In genomic region chr2:190182071-190182524, GRCh38 we compare ENCODE assay signal across 11 cellular contexts.
DNase-seq lines count a peak whose midpoint lies in the region; ATAC-seq and TF ChIP-seq lines count a peak whose summit lies in the region.
"Had no signal": no experiment of that assay in that cellular context is flagged by ENCODE, and none has a peak within 500 bp of the region (broad histone marks: within the 10 kb centered on the region; RNA-seq: fewer than 3 reads in every experiment).

No MANE protein-coding gene starts in this region.

- peak overlapping the region in 5 of 12 donors; percentile 88 to 97 (median 96) for H3K27ac ChIP-seq in heart left ventricle
- peak overlapping the region; percentile 89 to 95 (median 92) for H3K27ac ChIP-seq in tibial nerve

- intact Hi-C loops in heart left ventricle (cut with DNase I) = loop anchor here in 5 of 10 donors (5.0 to 10.0 kb wide), 5 partner anchors 87 to 133 kb away; partner anchors contain the start of gene HIBCH (in 1 of the 5)
- intact Hi-C loops in Right ventricle myocardium inferior (cut with DNase I) = loop anchor here (5.0 kb wide), 3 partner anchors 95 to 285 kb away; partner anchors contain the start of gene HIBCH

- H3K4me3 ChIP-seq in heart left ventricle = peak overlapping the region in 8 of 12 donors; percentile 2 to 87 (median 71)
- peak overlapping the region in 3 of 4 donors; percentile 17 to 72 (median 68) for H3K4me3 ChIP-seq in tibial nerve

- no peak for TF ChIP-seq CTCF in heart left ventricle (IDR thresholded peaks at IDR 0.05)
- no peak for TF ChIP-seq CTCF in brain (conservative IDR thresholded peaks at IDR 0.05)
- no peak for TF ChIP-seq CTCF in tibial nerve (IDR thresholded peaks at IDR 0.05)

- peak overlapping the region in 4 of 5 experiments; percentile 5 to 76 (median 28) for H3K4me3 Mint-ChIP-seq in brain

- H3K36me3 Mint-ChIP-seq in brain = no peaks in the 10 kb centered on the region

- H3K9me3 ChIP-seq in heart left ventricle (no peaks in the 10 kb centered on the region), tibial nerve (no peaks in the 10 kb centered on the region)

- DNase-seq in heart left ventricle (no peak), Right ventricle myocardium inferior (ENCODE audit: missing footprints) (no peak), tibial nerve (ENCODE audit: low spot score in 2 of 2) (no peak), epidermal melanocyte (ENCODE audit: insufficient read length, low spot score) (no peak)
- no peak for DNase-seq in activated CD4-positive, alpha-beta T cell treated with anti-CD3 and anti-CD28 coated beads, Interleukin-2, amount 50 U/mL, for 48 hours
- DNase-seq: left colon, NCI-H774, T-helper 2 cell had no signal

- H3K27ac Mint-ChIP-seq in brain = no peak overlapping the region

- TF ChIP-seq POLR2A in heart left ventricle (IDR thresholded peaks at IDR 0.05) (no peak), tibial nerve (IDR thresholded peaks at IDR 0.05) (no peak)

- H3K27me3 Mint-ChIP-seq in brain = no peaks in the 10 kb centered on the region

- peaks cover 0 to 50% (median 12%) of the 10 kb centered on the region in 12 donors for H3K4me1 ChIP-seq in heart left ventricle
- H3K4me1 ChIP-seq in tibial nerve = peaks cover 0 to 16% (median 5%) of the 10 kb centered on the region in 4 donors

- H3K27me3 ChIP-seq in heart left ventricle (no peaks in the 10 kb centered on the region), tibial nerve (no peaks in the 10 kb centered on the region)

- no peak for TF ChIP-seq EP300 in tibial nerve (IDR thresholded peaks at IDR 0.05)

- H3K9me3 Mint-ChIP-seq in brain = no peaks in the 10 kb centered on the region

- ATAC-seq in heart left ventricle (no peak), Right ventricle myocardium inferior (no peak), HG03159 (IDR thresholded peaks at IDR 0.05; ENCODE audit: unreplicated experiment) (peak; percentile 34), HG03457 (IDR thresholded peaks at IDR 0.05; ENCODE audit: unreplicated experiment) (no peak)
- ATAC-seq: left colon had no signal

- H3K4me1 Mint-ChIP-seq in brain = peaks cover 15% of the 10 kb centered on the region

- H3K36me3 ChIP-seq in heart left ventricle = no peaks in the 10 kb centered on the region
- no peaks in the 10 kb centered on the region for H3K36me3 ChIP-seq in tibial nerve

- 51 to 61% (median 57%) methylated on average over 3 of the region's 3 CpGs for WGBS in heart left ventricle, 4 donors
- 53 to 60% methylated on average over 3 of the region's 3 CpGs for WGBS in tibial nerve, 2 donors
